Comparison of ENCODE assay signal across 16 cellular contexts in the genomic region with DNA sequence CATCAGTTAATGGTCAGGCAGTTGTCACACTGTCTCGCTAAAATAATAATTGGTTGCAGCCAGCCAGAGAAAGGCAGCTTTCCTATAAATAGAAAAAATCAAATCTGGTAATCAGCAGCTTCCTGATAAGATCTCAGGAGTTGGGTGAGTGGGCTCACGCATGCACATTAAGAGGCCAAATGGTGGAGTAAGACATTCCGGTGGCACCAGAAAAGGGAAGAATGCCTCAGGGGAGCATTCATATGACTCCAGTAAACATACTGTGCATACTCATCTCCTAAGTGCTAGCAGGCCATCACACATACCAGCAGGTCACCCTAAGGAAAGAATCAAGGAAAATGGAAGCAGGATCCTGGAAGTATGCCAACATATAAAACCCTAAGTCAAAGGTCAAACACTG. TPM values are rescaled to one million over a fixed set of nuclear protein-coding genes. Genes with fewer than 3 reads are reported as not detected.
A peak's percentile ranks its signal among the peaks of the same experiment; 100 is the strongest.
DNase-seq lines count a peak whose midpoint lies in the region; ATAC-seq, FAIRE-seq and TF ChIP-seq lines count a peak whose summit lies in the region.
"Had no signal": no experiment of that assay in that cellular context is flagged by ENCODE, and none has a peak within 500 bp of the region (broad histone marks: within the 10 kb centered on the region; RNA-seq: fewer than 3 reads in every experiment).

No MANE protein-coding gene starts in this region.

- no peak for FAIRE-seq in urothelium cell line (lab: Jason Lieb, UNC)

- H3K36me3 ChIP-seq in SJCRH30 (no peaks in the 10 kb centered on the region), kidney epithelial cell (ENCODE audit: control insufficient read depth, insufficient read depth, low read length) (no peaks in the 10 kb centered on the region)
- H3K36me3 ChIP-seq: HAP-1, SJSA1 had no signal

- H3K9me3 ChIP-seq in SJCRH30 (replicated peaks) = no peaks in the 10 kb centered on the region
- H3K9me3 ChIP-seq: HAP-1, SJSA1 had no signal

- H3K4me3 ChIP-seq in SJCRH30 (no peak overlapping the region), kidney epithelial cell (ENCODE audit: low read depth, low read length) (no peak overlapping the region)
- H3K4me3 ChIP-seq: HAP-1, SJSA1 had no signal

- no peaks in the 10 kb centered on the region for H3K27me3 ChIP-seq in SJCRH30
- H3K27me3 ChIP-seq in kidney epithelial cell (ENCODE audit: control insufficient read depth, insufficient read depth, low read length) = no peaks in the 10 kb centered on the region
- H3K27me3 ChIP-seq: SJSA1 had no signal

- no peak overlapping the region for H3K27ac ChIP-seq in SJCRH30
- no peak overlapping the region for H3K27ac ChIP-seq in substantia nigra (ENCODE audit: low read depth, low read length, poor library complexity, severe bottlenecking)
- H3K27ac ChIP-seq: SJSA1 had no signal

- no peaks in the 10 kb centered on the region for H3K4me1 ChIP-seq in SJCRH30
- H3K4me1 ChIP-seq: HAP-1, SJSA1 had no signal

- no peak for TF ChIP-seq CTCF in kidney epithelial cell (IDR thresholded peaks at IDR 0.05; ENCODE audit: insufficient read depth, low read length, poor library complexity, severe bottlenecking)

- peak; percentile 34 for DNase-seq in HS-27A (ENCODE audit: low read depth)
- DNase-seq in SJCRH30 = peak; percentile 4 to 9
- DNase-seq in kidney epithelial cell (ENCODE audit: low read depth) = peak; percentile 29
- peak; percentile 5 for DNase-seq in urothelium cell line (ENCODE audit: low spot score)
- DNase-seq in SW480 (ENCODE audit: low spot score) = no peak
- DNase-seq in substantia nigra (lab: John Stamatoyannopoulos, UW) = no peak
- DNase-seq: DMS 273 treated with DMSO at 0.1 percent for 48 hours, DND-41, GDM1, NCI-H1105, NCI-H2081, NCI-H510A, NCI-H82 had no signal

- ATAC-seq in HG02798 (IDR thresholded peaks at IDR 0.05; ENCODE audit: poor library complexity, unreplicated experiment) = no peak

RNA-seq across cellular contexts. Expression of a gene that starts 40.1 kb away (rescaled TPM):
- not detected in 2 replicates for total RNA-seq in SJCRH30 (2014; rRNA removed; shearing (Covaris generic))
- not detected in 2 replicates for total RNA-seq in kidney epithelial cell
- total RNA-seq: SJSA1 had no signal

RNA-seq across cellular contexts. Expression of a gene that starts 54.2 kb away (rescaled TPM):
- total RNA-seq in SJCRH30 (2014; rRNA removed; shearing (Covaris generic)) = not detected in 2 replicates
- total RNA-seq in kidney epithelial cell = not detected in 2 replicates

Comparison
In these comparisons a context has a peak if more than half of its experiments do, and no peak if none do; other contexts are left out.
1. DNase-seq: peak in HS-27A (single experiment), SJCRH30 (2 of 2), kidney epithelial cell (single experiment) and urothelium cell line (single experiment); none in SW480 (single experiment) and substantia nigra (0 of 49).